In genomic region chr3:113268306-113268705, GRCh38 we compare ENCODE assay signal across 19 cellular contexts. TPM values are rescaled to one million over a fixed set of nuclear protein-coding genes. Genes with fewer than 3 reads are reported as not detected.
"Had no signal": no experiment of that assay in that cellular context is flagged by ENCODE, and none has a peak within 500 bp of the region (broad histone marks: within the 10 kb centered on the region; RNA-seq: fewer than 3 reads in every experiment).

No MANE protein-coding gene starts in this region.

- H3K27me3 ChIP-seq: ascending aorta had no signal

- H3K4me1 ChIP-seq: ascending aorta, parathyroid adenoma had no signal

- DNase-seq: activated CD4-positive, alpha-beta T cell treated with anti-CD3 and anti-CD28 coated beads, Interleukin-2, amount 50 U/mL, for 1 hour; activated CD8-positive, alpha-beta memory T cell treated with anti-CD3 and anti-CD28 coated beads, Interleukin-2, amount 50 U/mL, for 4 hours; activated gamma-delta T cell; activated T-cell treated with anti-CD3 and anti-CD28 coated beads, Interleukin-2, amount 50 U/mL, for 48 hours; cerebellar nuclear complex; cortex of kidney; effector CD4-positive, alpha-beta T cell; immature natural killer cell; left ventricle myocardium superior; naive B cell; stimulated activated CD4-positive, alpha-beta T cell treated with anti-CD3 and anti-CD28 coated beads, Interleukin-4, amount 100 ng/mL, for 24 hours; T-helper 1 cell had no signal

- H3K4me3 Mint-ChIP-seq: activated naive CD4-positive, alpha-beta T cell treated with anti-CD3 and anti-CD28 coated beads, Interleukin-2, amount 50 U/mL, for 24 hours; immature natural killer cell; naive B cell; stimulated activated effector memory CD8-positive, alpha-beta T cell treated with anti-CD3 and anti-CD28 coated beads, Interleukin-12 subunit alpha, Interleukin-12 subunit beta, amount 100 ng/mL, for 72 hours had no signal

- H3K9me3 Mint-ChIP-seq: activated naive CD4-positive, alpha-beta T cell treated with anti-CD3 and anti-CD28 coated beads, Interleukin-2, amount 50 U/mL, for 24 hours; immature natural killer cell; naive B cell; stimulated activated effector memory CD8-positive, alpha-beta T cell treated with anti-CD3 and anti-CD28 coated beads, Interleukin-12 subunit alpha, Interleukin-12 subunit beta, amount 100 ng/mL, for 72 hours had no signal

- H3K27ac ChIP-seq: ascending aorta, parathyroid adenoma had no signal

- ATAC-seq: esophagus mucosa; left ventricle myocardium superior; sciatic nerve; stimulated activated effector memory CD8-positive, alpha-beta T cell treated with anti-CD3 and anti-CD28 coated beads, Interleukin-12 subunit alpha, Interleukin-12 subunit beta, amount 100 ng/mL, for 72 hours had no signal

- H3K4me1 Mint-ChIP-seq: activated naive CD4-positive, alpha-beta T cell treated with anti-CD3 and anti-CD28 coated beads, Interleukin-2, amount 50 U/mL, for 24 hours; immature natural killer cell; naive B cell; stimulated activated effector memory CD8-positive, alpha-beta T cell treated with anti-CD3 and anti-CD28 coated beads, Interleukin-12 subunit alpha, Interleukin-12 subunit beta, amount 100 ng/mL, for 72 hours had no signal

- H3K9me3 ChIP-seq: ascending aorta had no signal

- H3K27me3 Mint-ChIP-seq: activated naive CD4-positive, alpha-beta T cell treated with anti-CD3 and anti-CD28 coated beads, Interleukin-2, amount 50 U/mL, for 24 hours had no signal

- H3K36me3 Mint-ChIP-seq: activated naive CD4-positive, alpha-beta T cell treated with anti-CD3 and anti-CD28 coated beads, Interleukin-2, amount 50 U/mL, for 24 hours; immature natural killer cell; naive B cell; stimulated activated effector memory CD8-positive, alpha-beta T cell treated with anti-CD3 and anti-CD28 coated beads, Interleukin-12 subunit alpha, Interleukin-12 subunit beta, amount 100 ng/mL, for 72 hours had no signal

- H3K4me3 ChIP-seq: ascending aorta had no signal

- H3K27ac Mint-ChIP-seq: activated naive CD4-positive, alpha-beta T cell treated with anti-CD3 and anti-CD28 coated beads, Interleukin-2, amount 50 U/mL, for 24 hours; immature natural killer cell; stimulated activated effector memory CD8-positive, alpha-beta T cell treated with anti-CD3 and anti-CD28 coated beads, Interleukin-12 subunit alpha, Interleukin-12 subunit beta, amount 100 ng/mL, for 72 hours had no signal

RNA-seq across cellular contexts. Expression of gene BOC, which starts 56.9 kb away (rescaled TPM):
- total RNA-seq: mononuclear cell had no signal
- polyA plus RNA-seq: immature natural killer cell had no signal
